In genomic region chr11:77560605-77561004, GRCh38 we compare ENCODE assay signal across 15 cellular contexts. TPM values are rescaled to one million over a fixed set of nuclear protein-coding genes. Genes with fewer than 3 reads are reported as not detected.
A peak's percentile ranks its signal among the peaks of the same experiment; 100 is the strongest.
DNase-seq lines count a peak whose midpoint lies in the region; ATAC-seq and TF ChIP-seq lines count a peak whose summit lies in the region.
"Had no signal": no experiment of that assay in that cellular context is flagged by ENCODE, and none has a peak within 500 bp of the region (broad histone marks: within the 10 kb centered on the region; RNA-seq: fewer than 3 reads in every experiment).

No MANE protein-coding gene starts in this region.

- H3K9ac ChIP-seq in adipocyte (ENCODE audit: low read length) = no peak overlapping the region
- H3K9ac ChIP-seq: BLaER1 treated with 17β-estradiol and CSF1 and Interleukin-3, amounts not matched to agents 10 nM and 100 nM had no signal

- TF ChIP-seq POLR2A in lower leg skin (IDR thresholded peaks at IDR 0.05) = no peak

- CTCF ChIA-PET in AG04449 (lab: Yijun Ruan, JAX) = interaction anchor here (2.0 to 6.1 kb wide), 2 partner anchors 12 to 364 kb away, joined by 6 to 44 read pairs; no protein-coding TSS in a partner anchor
- CTCF ChIA-PET in CD4-positive, alpha-beta T cell (lab: Charles Lee) = no interaction called here

- no peaks in the 10 kb centered on the region for H3K9me3 Mint-ChIP-seq in HFFc6
- H3K9me3 Mint-ChIP-seq in CD4-positive, alpha-beta T cell = peaks cover 5% of the 10 kb centered on the region
- H3K9me3 Mint-ChIP-seq: dendritic cell treated with granulocyte-macrophage colony-stimulating factor and Interleukin-4, amounts not matched to agents 40 ng/mL and 50 ng/mL, for 4 days had no signal

- H3K27ac ChIP-seq in CD4-positive, alpha-beta T cell (ENCODE audit: low read depth, low read length) = no peak overlapping the region
- H3K27ac ChIP-seq: BLaER1 treated with 17β-estradiol and CSF1 and Interleukin-3, amounts not matched to agents 10 nM and 100 nM; ovary had no signal

- DNase-seq in AG04449 (ENCODE audit: low read depth, low spot score) = peak; percentile 9
- peak; percentile 83 for DNase-seq in HFFc6
- peak; percentile 11 for DNase-seq in adipocyte (ENCODE audit: low read depth)
- DNase-seq in iris pigment epithelial cell (ENCODE audit: low read depth) = peak; percentile 68
- no peak for DNase-seq in CD4-positive, alpha-beta T cell
- no peak for DNase-seq in lower leg skin (ENCODE audit: low spot score in 2 of 2)
- DNase-seq in NCI-H510A (lab: John Stamatoyannopoulos, UW) = no peak
- DNase-seq in CD1c-positive myeloid dendritic cell (ENCODE audit: extremely low spot score) = no peak
- DNase-seq: glutamatergic neuron, NCI-H446, ovary, RPMI8226 had no signal

- TF ChIP-seq CTCF in AG04449 (IDR thresholded peaks at IDR 0.05; ENCODE audit: insufficient read depth, low read length, missing control alignments) (no peak), HFFc6 (IDR thresholded peaks at IDR 0.05) (no peak), lower leg skin (IDR thresholded peaks at IDR 0.05) (no peak)
- no peak for TF ChIP-seq CTCF in CD4-positive, alpha-beta T cell (IDR thresholded peaks at IDR 0.05)

- no peaks in the 10 kb centered on the region for H3K36me3 ChIP-seq in adipocyte (ENCODE audit: control insufficient read depth, insufficient read depth, low read length, severe bottlenecking)
- H3K36me3 ChIP-seq: BLaER1 treated with 17β-estradiol and CSF1 and Interleukin-3, amounts not matched to agents 10 nM and 100 nM; ovary had no signal

- H3K4me1 Mint-ChIP-seq in HFFc6 (ENCODE audit: low read depth) = peaks cover 50% of the 10 kb centered on the region
- H3K4me1 Mint-ChIP-seq in CD4-positive, alpha-beta T cell (ENCODE audit: low read depth) = no peaks in the 10 kb centered on the region
- H3K4me1 Mint-ChIP-seq: activated naive CD4-positive, alpha-beta T cell treated with anti-CD3 and anti-CD28 coated beads, Interleukin-2, amount 50 U/mL, for 24 hours had no signal

- H3K4me3 Mint-ChIP-seq in HFFc6 = peak overlapping the region; percentile 14
- H3K4me3 Mint-ChIP-seq in CD4-positive, alpha-beta T cell = no peak overlapping the region
- H3K4me3 Mint-ChIP-seq: activated naive CD4-positive, alpha-beta T cell treated with anti-CD3 and anti-CD28 coated beads, Interleukin-2, amount 50 U/mL, for 24 hours; dendritic cell treated with granulocyte-macrophage colony-stimulating factor and Interleukin-4, amounts not matched to agents 40 ng/mL and 50 ng/mL, for 4 days had no signal

- H3K27me3 ChIP-seq in adipocyte (replicated peaks; ENCODE audit: control insufficient read depth, insufficient read depth, low read length) = no peaks in the 10 kb centered on the region
- no peaks in the 10 kb centered on the region for H3K27me3 ChIP-seq in CD4-positive, alpha-beta T cell (ENCODE audit: control insufficient read depth, insufficient read depth, low read length)
- H3K27me3 ChIP-seq: BLaER1 treated with 17β-estradiol and CSF1 and Interleukin-3, amounts not matched to agents 10 nM and 100 nM; ovary had no signal

- H3K27ac Mint-ChIP-seq in HFFc6 = peak overlapping the region; percentile 54
- H3K27ac Mint-ChIP-seq in CD4-positive, alpha-beta T cell = no peak overlapping the region
- H3K27ac Mint-ChIP-seq: activated naive CD4-positive, alpha-beta T cell treated with anti-CD3 and anti-CD28 coated beads, Interleukin-2, amount 50 U/mL, for 24 hours; dendritic cell treated with granulocyte-macrophage colony-stimulating factor and Interleukin-4, amounts not matched to agents 40 ng/mL and 50 ng/mL, for 4 days had no signal

- no peak overlapping the region for H3K4me3 ChIP-seq in AG04449 (ENCODE audit: low read depth, low read length)
- no peak overlapping the region for H3K4me3 ChIP-seq in adipocyte (ENCODE audit: low read length)
- no peak overlapping the region for H3K4me3 ChIP-seq in lower leg skin (ENCODE audit: low read depth, poor library complexity, severe bottlenecking)
- H3K4me3 ChIP-seq: BLaER1 treated with 17β-estradiol and CSF1 and Interleukin-3, amounts not matched to agents 10 nM and 100 nM; ovary had no signal

- WGBS in lower leg skin, 2 donors = 61 to 88% methylated on average over 2 of the region's 2 CpGs

- peaks cover 4% of the 10 kb centered on the region; the same call in 1 of the 2 replicates for H3K36me3 Mint-ChIP-seq in HFFc6 (ENCODE audit: low read depth)
- no peaks in the 10 kb centered on the region for H3K36me3 Mint-ChIP-seq in CD4-positive, alpha-beta T cell (ENCODE audit: low read depth)
- H3K36me3 Mint-ChIP-seq: activated naive CD4-positive, alpha-beta T cell treated with anti-CD3 and anti-CD28 coated beads, Interleukin-2, amount 50 U/mL, for 24 hours had no signal

- intact Hi-C loops in CD4-positive, alpha-beta T cell (cut with DNase I, micrococcal nuclease) = no loop called here
- intact Hi-C loops in lower leg skin (cut with DNase I; ENCODE audit: low total_unique reads) = loop anchor here (5.0 kb wide), 1 partner anchor 982 kb away; no protein-coding TSS in a partner anchor

- POLR2A ChIA-PET in AG04449 (lab: Yijun Ruan, JAX) = no interaction called here
- POLR2A ChIA-PET in CD4-positive, alpha-beta T cell (lab: Charles Lee) = no interaction called here

- H3K9me3 ChIP-seq in adipocyte (ENCODE audit: control insufficient read depth, low read length) = peaks cover 14% of the 10 kb centered on the region
- no peaks in the 10 kb centered on the region for H3K9me3 ChIP-seq in CD4-positive, alpha-beta T cell (ENCODE audit: control insufficient read depth, low read length)
- H3K9me3 ChIP-seq: ovary had no signal

- H3K27me3 Mint-ChIP-seq in HFFc6 (ENCODE audit: insufficient read depth) = no peaks in the 10 kb centered on the region; the same call in 1 of the 2 replicates
- H3K27me3 Mint-ChIP-seq in CD4-positive, alpha-beta T cell = peaks cover 5% of the 10 kb centered on the region
- H3K27me3 Mint-ChIP-seq: dendritic cell treated with granulocyte-macrophage colony-stimulating factor and Interleukin-4, amounts not matched to agents 40 ng/mL and 50 ng/mL, for 4 days had no signal

- ATAC-seq in CD4-positive, alpha-beta T cell (ENCODE audit: poor library complexity) = no peak

- H3K4me1 ChIP-seq in adipocyte (ENCODE audit: control insufficient read depth, insufficient read depth, low read length) = peaks cover 15% of the 10 kb centered on the region
- H3K4me1 ChIP-seq: BLaER1 treated with 17β-estradiol and CSF1 and Interleukin-3, amounts not matched to agents 10 nM and 100 nM had no signal

RNA-seq across cellular contexts. Expression of gene AQP11, which starts 29.1 kb away (rescaled TPM):
- total RNA-seq in HFFc6 (2021; fragmentation: NEBNext Ultra II Directional; extraction: Animal tissue kit (Norgen Biotek cat#: 25700)) = 1 to 10 TPM; 1.2 to 1.8 (median 1.5) TPM
- total RNA-seq in CD4-positive, alpha-beta T cell = not detected
- under 1 TPM in 2 of 4 donors, not detected in 2; 0.17 to 0.55 TPM for total RNA-seq in lower leg skin

Comparison
In these comparisons a context has a peak if more than half of its experiments do, and no peak if none do; other contexts are left out.
1. DNase-seq: peak in AG04449 (single experiment), HFFc6 (single experiment), adipocyte (single experiment) and iris pigment epithelial cell (single experiment); none in CD4-positive, alpha-beta T cell (0 of 10), lower leg skin (0 of 2), NCI-H510A (single experiment) and CD1c-positive myeloid dendritic cell (single experiment).